10 cellular contexts compared by ENCODE assay signal in the genomic region with DNA sequence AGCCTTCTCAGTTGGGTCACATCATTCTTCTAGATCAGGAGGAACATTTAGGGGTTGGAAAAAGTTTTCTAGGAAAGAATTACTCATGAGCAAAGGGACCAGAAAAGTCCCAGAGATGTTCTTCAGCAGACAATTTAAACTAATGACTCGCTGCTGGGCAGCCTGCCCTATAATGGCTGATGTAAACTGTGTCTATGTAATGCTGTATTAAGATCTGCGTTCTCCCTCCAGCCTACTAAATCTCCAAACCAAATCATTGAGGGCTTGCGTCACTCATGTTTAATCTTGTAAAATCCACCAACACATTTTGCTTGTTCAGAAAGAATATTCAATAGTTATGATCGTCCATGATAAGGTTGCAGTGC.
DNase-seq lines count a peak whose midpoint lies in the region; ATAC-seq and TF ChIP-seq lines count a peak whose summit lies in the region.
"Had no signal": no experiment of that assay in that cellular context is flagged by ENCODE, and none has a peak within 500 bp of the region (broad histone marks: within the 10 kb centered on the region; RNA-seq: fewer than 3 reads in every experiment).

No MANE protein-coding gene starts in this region.

- H3K36me3 ChIP-seq in upper lobe of left lung = no peaks in the 10 kb centered on the region
- no peaks in the 10 kb centered on the region for H3K36me3 ChIP-seq in SJCRH30

- H3K27ac ChIP-seq in right cardiac atrium (ENCODE audit: low read length) = peak overlapping the region; percentile 56
- peak overlapping the region; percentile 5 to 62 (median 53) for H3K27ac ChIP-seq in upper lobe of left lung
- H3K27ac ChIP-seq in SJCRH30 = no peak overlapping the region
- H3K27ac ChIP-seq: parathyroid adenoma had no signal

- TF ChIP-seq POLR2A in upper lobe of left lung (IDR thresholded peaks at IDR 0.05) = no peak

- TF ChIP-seq CTCF in upper lobe of left lung (IDR thresholded peaks at IDR 0.05) = no peak

- H3K4me3 ChIP-seq in right cardiac atrium (ENCODE audit: low read length) (no peak overlapping the region), upper lobe of left lung (no peak overlapping the region), SJCRH30 (no peak overlapping the region)

- H3K4me1 ChIP-seq in right cardiac atrium (ENCODE audit: control insufficient read depth, insufficient read depth, low read length) (peaks cover 11% of the 10 kb centered on the region), upper lobe of left lung (peaks cover 29 to 38% (median 33%) of the 10 kb centered on the region in 4 donors), SJCRH30 (no peaks in the 10 kb centered on the region)
- H3K4me1 ChIP-seq: parathyroid adenoma had no signal

- DNase-seq in stimulated activated CD4-positive, alpha-beta T cell treated with anti-CD3 and anti-CD28 coated beads, Interleukin-4, amount 100 ng/mL, for 1 hour = peak; percentile 51
- no peak for DNase-seq in stimulated activated CD4-positive, alpha-beta T cell treated with anti-CD3 and anti-CD28 coated beads, Interleukin-12 subunit alpha, Interleukin-12 subunit beta, amount 100 ng/mL, for 4 hours
- DNase-seq in activated T-helper 9 cell treated with anti-CD3 and anti-CD28 coated beads, Interleukin-2, amount 50 U/mL, for 16 hours (ENCODE audit: low read depth) = peak; percentile 25
- DNase-seq in right cardiac atrium (peak in 2 of 3 donors; percentile 40 to 51), upper lobe of left lung (no peak), NCI-H510A (lab: John Stamatoyannopoulos, UW) (no peak), DMS114 treated with DMSO at 0.1 percent for 48 hours (lab: John Stamatoyannopoulos, UW; ENCODE audit: unreplicated experiment) (no peak), SJCRH30 (no peak)
- DNase-seq: NCI-H69 had no signal

- no peaks in the 10 kb centered on the region for H3K27me3 ChIP-seq in right cardiac atrium (ENCODE audit: control insufficient read depth, insufficient read depth)
- no peaks in the 10 kb centered on the region for H3K27me3 ChIP-seq in upper lobe of left lung
- no peaks in the 10 kb centered on the region for H3K27me3 ChIP-seq in SJCRH30

- no peaks in the 10 kb centered on the region for H3K9me3 ChIP-seq in right cardiac atrium (ENCODE audit: control insufficient read depth, low read length)
- no peaks in the 10 kb centered on the region for H3K9me3 ChIP-seq in upper lobe of left lung
- no peaks in the 10 kb centered on the region for H3K9me3 ChIP-seq in SJCRH30 (replicated peaks)

- TF ChIP-seq EP300 in upper lobe of left lung (IDR thresholded peaks at IDR 0.05) = no peak

- ATAC-seq in right cardiac atrium = no peak
- ATAC-seq in upper lobe of left lung (ENCODE audit: low FRiP score in 2 of 2) = peak in 1 of 2 donors; percentile 86

- intact Hi-C loops in right cardiac atrium (cut with DNase I) = loop anchor here in 1 of 4 donors (10.0 kb wide), 1 partner anchor 70 kb away; no protein-coding TSS in a partner anchor

- 51% methylated on average over 4 of the region's 4 CpGs for WGBS in right cardiac atrium
- 57 to 64% methylated on average over 4 of the region's 4 CpGs for WGBS in upper lobe of left lung, 2 donors

Comparison
In these comparisons a context has a peak if more than half of its experiments do, and no peak if none do; other contexts are left out.
1. DNase-seq: peak in stimulated activated CD4-positive, alpha-beta T cell treated with anti-CD3 and anti-CD28 coated beads, Interleukin-4, amount 100 ng/mL, for 1 hour (single experiment), activated T-helper 9 cell treated with anti-CD3 and anti-CD28 coated beads, Interleukin-2, amount 50 U/mL, for 16 hours (single experiment) and right cardiac atrium (2 of 3); none in stimulated activated CD4-positive, alpha-beta T cell treated with anti-CD3 and anti-CD28 coated beads, Interleukin-12 subunit alpha, Interleukin-12 subunit beta, amount 100 ng/mL, for 4 hours (single experiment), upper lobe of left lung (0 of 2), NCI-H510A (single experiment), DMS114 treated with DMSO at 0.1 percent for 48 hours (single experiment) and SJCRH30 (0 of 2).